ENCODE assay signal across 10 cellular contexts in genomic region chr9:95058795-95059386, GRCh38.
A peak's percentile ranks its signal among the peaks of the same experiment; 100 is the strongest.
DNase-seq lines count a peak whose midpoint lies in the region; ATAC-seq and TF ChIP-seq lines count a peak whose summit lies in the region.
"Had no signal": no experiment of that assay in that cellular context is flagged by ENCODE, and none has a peak within 500 bp of the region (broad histone marks: within the 10 kb centered on the region; RNA-seq: fewer than 3 reads in every experiment).

No MANE protein-coding gene starts in this region.

- intact Hi-C loops in CD8-positive, alpha-beta T cell (cut with DNase I, micrococcal nuclease): no loop called here
- intact Hi-C loops in CD4-positive, alpha-beta memory T cell (cut with micrococcal nuclease): no loop called here

- H3K27me3 ChIP-seq in layer of hippocampus (ENCODE audit: control insufficient read depth, insufficient read depth, low read length): no peaks in the 10 kb centered on the region
- no peaks in the 10 kb centered on the region for H3K27me3 ChIP-seq in CD8-positive, alpha-beta T cell (ENCODE audit: insufficient read depth, low read length)
- no peaks in the 10 kb centered on the region for H3K27me3 ChIP-seq in CD4-positive, alpha-beta memory T cell (ENCODE audit: insufficient read depth, low read length)

- H3K9me3 Mint-ChIP-seq in activated T-helper 17 cell treated with anti-CD3 and anti-CD28 coated beads, Interleukin-2, amount 50 U/mL, for 72 hours: no peaks in the 10 kb centered on the region
- no peaks in the 10 kb centered on the region for H3K9me3 Mint-ChIP-seq in CD8-positive, alpha-beta T cell
- H3K9me3 Mint-ChIP-seq in CD4-positive, alpha-beta memory T cell: peaks cover 0 to 2% (median 0%) of the 10 kb centered on the region in 8 donors
- H3K9me3 Mint-ChIP-seq in activated CD4-positive, alpha-beta memory T cell treated with anti-CD3 and anti-CD28 coated beads, Interleukin-2, amount 10 ng/mL, durations not matched to agents 7 days and 5 days: no peaks in the 10 kb centered on the region

- peaks cover 0 to 27% of the 10 kb centered on the region in 2 experiments; a peak in 1 of 3 replicates for H3K36me3 ChIP-seq in HEK293 (ENCODE audit: control insufficient read depth in 2 of 2, insufficient read depth in 1 of 2, low read length in 2 of 2)
- H3K36me3 ChIP-seq in CD8-positive, alpha-beta T cell (ENCODE audit: insufficient read depth, low read length): no peaks in the 10 kb centered on the region
- no peaks in the 10 kb centered on the region for H3K36me3 ChIP-seq in CD4-positive, alpha-beta memory T cell (ENCODE audit: insufficient read depth, low read length)

- H3K27ac Mint-ChIP-seq in activated T-helper 17 cell treated with anti-CD3 and anti-CD28 coated beads, Interleukin-2, amount 50 U/mL, for 72 hours: peak overlapping the region; percentile 41
- H3K27ac Mint-ChIP-seq in CD8-positive, alpha-beta T cell: no peak overlapping the region
- H3K27ac Mint-ChIP-seq in CD4-positive, alpha-beta memory T cell: no peak overlapping the region
- no peak overlapping the region for H3K27ac Mint-ChIP-seq in activated CD4-positive, alpha-beta memory T cell treated with anti-CD3 and anti-CD28 coated beads, Interleukin-2, amount 10 ng/mL, durations not matched to agents 7 days and 5 days

- no peak overlapping the region for H3K4me3 ChIP-seq in HEK293 (ENCODE audit: low read depth, low read length)
- H3K4me3 ChIP-seq in skin epidermis: no peak overlapping the region
- H3K4me3 ChIP-seq in CD8-positive, alpha-beta T cell (ENCODE audit: low read depth, low read length): no peak overlapping the region
- no peak overlapping the region for H3K4me3 ChIP-seq in CD4-positive, alpha-beta memory T cell (ENCODE audit: low read length in 2 of 2)

- ATAC-seq in activated T-helper 17 cell treated with anti-CD3 and anti-CD28 coated beads, Interleukin-2, amount 50 U/mL, for 72 hours (replicated peaks): no peak
- ATAC-seq in CD8-positive, alpha-beta T cell: no peak
- ATAC-seq: Panc1 had no signal

- no peak for DNase-seq in CD8-positive, alpha-beta T cell
- no peak for DNase-seq in stimulated activated CD4-positive, alpha-beta T cell treated with anti-CD3 and anti-CD28 coated beads, Interleukin-15, amount 100 ng/mL, for 24 hours
- no peak for DNase-seq in CD4-positive, alpha-beta memory T cell
- no peak for DNase-seq in activated CD4-positive, alpha-beta memory T cell treated with anti-CD3 and anti-CD28 coated beads, Interleukin-2, amount 10 ng/mL, durations not matched to agents 7 days and 5 days
- DNase-seq: NCI-H2081 treated with DMSO at 0.1 percent for 48 hours had no signal

- peaks cover 38% of the 10 kb centered on the region for H3K4me1 ChIP-seq in HEK293 (ENCODE audit: control insufficient read depth, insufficient read depth, low read length)
- H3K4me1 ChIP-seq in CD8-positive, alpha-beta T cell (ENCODE audit: insufficient read depth, low read length): no peaks in the 10 kb centered on the region
- no peaks in the 10 kb centered on the region for H3K4me1 ChIP-seq in CD4-positive, alpha-beta memory T cell (ENCODE audit: insufficient read depth, low read length)

- CTCF ChIA-PET in HEK293 (lab: Yijun Ruan, JAX): interaction anchor here (1.1 kb wide), 1 partner anchor 69 kb away, joined by 3 read pairs; no protein-coding TSS in a partner anchor
- CTCF ChIA-PET in CD8-positive, alpha-beta T cell (lab: Charles Lee): no interaction called here
- CTCF ChIA-PET in CD4-positive, alpha-beta memory T cell (lab: Charles Lee; ENCODE audit: partially characterized antibody): no interaction called here
- CTCF ChIA-PET in activated CD4-positive, alpha-beta memory T cell treated with anti-CD3 and anti-CD28 coated beads, Interleukin-2, amount 10 ng/mL, durations not matched to agents 7 days and 5 days (lab: Charles Lee): no interaction called here

- no peak for TF ChIP-seq CTCF in HEK293 (tag by site-specific recombination; IDR thresholded peaks at IDR 0.05)
- TF ChIP-seq CTCF in CD8-positive, alpha-beta T cell (IDR thresholded peaks at IDR 0.05): no peak

- no peak overlapping the region for H3K4me3 Mint-ChIP-seq in activated T-helper 17 cell treated with anti-CD3 and anti-CD28 coated beads, Interleukin-2, amount 50 U/mL, for 72 hours
- H3K4me3 Mint-ChIP-seq in CD8-positive, alpha-beta T cell: no peak overlapping the region
- peak overlapping the region in 1 of 8 donors; percentile 32 for H3K4me3 Mint-ChIP-seq in CD4-positive, alpha-beta memory T cell
- H3K4me3 Mint-ChIP-seq in activated CD4-positive, alpha-beta memory T cell treated with anti-CD3 and anti-CD28 coated beads, Interleukin-2, amount 10 ng/mL, durations not matched to agents 7 days and 5 days: no peak overlapping the region

- H3K27me3 Mint-ChIP-seq in activated T-helper 17 cell treated with anti-CD3 and anti-CD28 coated beads, Interleukin-2, amount 50 U/mL, for 72 hours: no peaks in the 10 kb centered on the region
- no peaks in the 10 kb centered on the region for H3K27me3 Mint-ChIP-seq in CD8-positive, alpha-beta T cell (ENCODE audit: low read depth)
- no peaks in the 10 kb centered on the region for H3K27me3 Mint-ChIP-seq in CD4-positive, alpha-beta memory T cell
- no peaks in the 10 kb centered on the region for H3K27me3 Mint-ChIP-seq in activated CD4-positive, alpha-beta memory T cell treated with anti-CD3 and anti-CD28 coated beads, Interleukin-2, amount 10 ng/mL, durations not matched to agents 7 days and 5 days

- H3K9me3 ChIP-seq in HEK293 (ENCODE audit: control insufficient read depth, insufficient read depth, low read depth, low read length): no peaks in the 10 kb centered on the region
- H3K9me3 ChIP-seq in CD8-positive, alpha-beta T cell (ENCODE audit: low read length): no peaks in the 10 kb centered on the region
- no peaks in the 10 kb centered on the region for H3K9me3 ChIP-seq in CD4-positive, alpha-beta memory T cell (ENCODE audit: control insufficient read depth in 1 of 2, low read length in 2 of 2)

- no peaks in the 10 kb centered on the region for H3K4me1 Mint-ChIP-seq in activated T-helper 17 cell treated with anti-CD3 and anti-CD28 coated beads, Interleukin-2, amount 50 U/mL, for 72 hours
- H3K4me1 Mint-ChIP-seq in CD8-positive, alpha-beta T cell (ENCODE audit: low read depth): peaks cover 4% of the 10 kb centered on the region
- no peaks in the 10 kb centered on the region for H3K4me1 Mint-ChIP-seq in CD4-positive, alpha-beta memory T cell
- no peaks in the 10 kb centered on the region for H3K4me1 Mint-ChIP-seq in activated CD4-positive, alpha-beta memory T cell treated with anti-CD3 and anti-CD28 coated beads, Interleukin-2, amount 10 ng/mL, durations not matched to agents 7 days and 5 days

- peaks cover 8% of the 10 kb centered on the region for H3K36me3 Mint-ChIP-seq in activated T-helper 17 cell treated with anti-CD3 and anti-CD28 coated beads, Interleukin-2, amount 50 U/mL, for 72 hours (ENCODE audit: low read depth)
- peaks cover 6% of the 10 kb centered on the region for H3K36me3 Mint-ChIP-seq in CD8-positive, alpha-beta T cell
- H3K36me3 Mint-ChIP-seq in CD4-positive, alpha-beta memory T cell: peaks cover 0 to 11% of the 10 kb centered on the region in 2 donors
- no peaks in the 10 kb centered on the region for H3K36me3 Mint-ChIP-seq in activated CD4-positive, alpha-beta memory T cell treated with anti-CD3 and anti-CD28 coated beads, Interleukin-2, amount 10 ng/mL, durations not matched to agents 7 days and 5 days (ENCODE audit: low read depth)

- H3K27ac ChIP-seq in HEK293 (ENCODE audit: extremely low read depth, low read depth, low read length): peak overlapping the region; percentile 5; the same call in 1 of the 2 replicates
- H3K27ac ChIP-seq in layer of hippocampus (ENCODE audit: low read depth, low read length): peak overlapping the region; percentile 76
- H3K27ac ChIP-seq in skin epidermis: peak overlapping the region in 13 of 21 experiments; percentile 5 to 84 (median 45)
- H3K27ac ChIP-seq in CD8-positive, alpha-beta T cell (ENCODE audit: low read depth, low read length): no peak overlapping the region
- no peak overlapping the region for H3K27ac ChIP-seq in CD4-positive, alpha-beta memory T cell (ENCODE audit: low read depth, low read length)

- POLR2A ChIA-PET in HEK293 (lab: Yijun Ruan, JAX): no interaction called here
- POLR2A ChIA-PET in CD8-positive, alpha-beta T cell (lab: Charles Lee): no interaction called here
- POLR2A ChIA-PET in CD4-positive, alpha-beta memory T cell (lab: Charles Lee; ENCODE audit: partially characterized antibody): no interaction called here
- POLR2A ChIA-PET in activated CD4-positive, alpha-beta memory T cell treated with anti-CD3 and anti-CD28 coated beads, Interleukin-2, amount 10 ng/mL, durations not matched to agents 7 days and 5 days (lab: Charles Lee): no interaction called here

TF ChIP-seq in HEK293, 187 proteins besides CTCF, POLR2A, EP300 and RAD21 (continues in another document):
- TF ChIP-seq ZEB2 (tag by site-specific recombination; IDR thresholded peaks at IDR 0.05) (0 out of 2 replicates have a peak, but pooled peaks have one; percentile 15), ZNF449 (tag by site-specific recombination; IDR thresholded peaks at IDR 0.05) (peak; percentile 46; the same call in 1 of the 2 replicates), ZBTB44 (tag by site-specific recombination; IDR thresholded peaks at IDR 0.05) (peak; percentile 65)

Comparison
In these comparisons a context has a peak if more than half of its experiments do, and no peak if none do; other contexts are left out.
1. H3K27ac ChIP-seq: peak in HEK293 (single experiment), layer of hippocampus (single experiment) and skin epidermis (13 of 21); none in CD8-positive, alpha-beta T cell (single experiment) and CD4-positive, alpha-beta memory T cell (single experiment).